ENCODE assay signal across 12 cellular contexts in the genomic region with DNA sequence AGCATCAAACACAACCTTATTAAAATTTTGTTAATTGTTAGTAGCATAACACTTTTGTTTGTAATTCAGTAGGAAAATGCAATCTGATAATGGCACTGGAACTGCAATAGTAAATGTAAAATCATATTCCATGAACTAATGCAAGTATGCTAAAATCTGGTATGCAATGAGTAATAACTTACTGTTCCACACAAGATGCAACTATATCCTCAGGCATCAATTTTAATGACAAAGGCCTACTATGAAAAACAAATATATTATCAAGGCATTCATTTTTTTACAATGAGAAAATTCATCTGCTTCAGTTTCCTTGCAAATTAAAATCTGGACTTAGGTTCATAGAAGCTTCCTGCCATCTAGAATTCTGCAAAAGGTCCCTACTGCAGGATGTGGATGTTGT. TPM values are rescaled to one million over a fixed set of nuclear protein-coding genes. Genes with fewer than 3 reads are reported as not detected.
DNase-seq lines count a peak whose midpoint lies in the region; ATAC-seq and TF ChIP-seq lines count a peak whose summit lies in the region.
"Had no signal": no experiment of that assay in that cellular context is flagged by ENCODE, and none has a peak within 500 bp of the region (broad histone marks: within the 10 kb centered on the region; RNA-seq: fewer than 3 reads in every experiment).

No MANE protein-coding gene starts in this region.

- no peaks in the 10 kb centered on the region for H4K20me1 ChIP-seq in PC-9 (ENCODE audit: insufficient read depth)

- ATAC-seq in HG03442 (IDR thresholded peaks at IDR 0.05; ENCODE audit: unreplicated experiment) (no peak), HG03521 (IDR thresholded peaks at IDR 0.05; ENCODE audit: unreplicated experiment) (no peak)

- H3F3A ChIP-seq in PC-9 (ENCODE audit: insufficient read depth, low read depth) = no peaks in the 10 kb centered on the region

- H3K9me3 ChIP-seq in PC-9 (ENCODE audit: insufficient read depth, low read depth) = no peaks in the 10 kb centered on the region
- H3K9me3 ChIP-seq: esophagus squamous epithelium, SJSA1 had no signal

- H3K4me3 ChIP-seq in PC-9 (no peak overlapping the region), epithelial cell of esophagus (ENCODE audit: low read length) (no peak overlapping the region), rectal smooth muscle tissue (ENCODE audit: low read length) (no peak overlapping the region)

- no peak overlapping the region for H2AFZ ChIP-seq in PC-9

- no peaks in the 10 kb centered on the region for H3K9me2 ChIP-seq in PC-9 (ENCODE audit: insufficient read depth)

- peak; percentile 64 for DNase-seq in ELR (ENCODE audit: low read depth)
- DNase-seq in PC-9 = no peak
- DNase-seq in epithelial cell of esophagus (ENCODE audit: low read depth) = peak; percentile 72
- DNase-seq in NCI-H2081 (lab: John Stamatoyannopoulos, UW) = no peak
- DNase-seq: activated CD4-positive, CD25-positive, alpha-beta regulatory T cell treated with anti-CD3 and anti-CD28 coated beads, Interleukin-2, amount 50 U/mL, for 72 hours; esophagus squamous epithelium; NCI-H1105 treated with DMSO at 0.1 percent for 48 hours; NCI-H526 had no signal

- H3K4me1 ChIP-seq in PC-9 (replicated peaks; ENCODE audit: insufficient read depth) (no peaks in the 10 kb centered on the region; the same call in 1 of the 2 replicates), rectal smooth muscle tissue (ENCODE audit: control insufficient read depth, insufficient read depth, low read length) (peaks cover 19% of the 10 kb centered on the region)

- H3K36me3 ChIP-seq in PC-9 (ENCODE audit: low read depth) = no peaks in the 10 kb centered on the region
- H3K36me3 ChIP-seq in rectal smooth muscle tissue (ENCODE audit: control insufficient read depth, insufficient read depth, low read length) = no peaks in the 10 kb centered on the region
- H3K36me3 ChIP-seq: esophagus squamous epithelium had no signal

- no TSS peak for BruUV-seq in PC-9 (replicated peaks; lab: Mats Ljungman, UMichigan)

- H3K27me3 ChIP-seq in PC-9 (ENCODE audit: insufficient read depth, low read depth) (no peaks in the 10 kb centered on the region; the same call in 1 of the 2 replicates), rectal smooth muscle tissue (ENCODE audit: control insufficient read depth, insufficient read depth, low read length) (no peaks in the 10 kb centered on the region)
- H3K27me3 ChIP-seq: esophagus squamous epithelium, SJSA1 had no signal

- H3K27ac ChIP-seq in PC-9 (no peak overlapping the region), rectal smooth muscle tissue (ENCODE audit: low read depth, low read length) (peak overlapping the region; percentile 94)
- H3K27ac ChIP-seq: SJSA1 had no signal

- POLR2A ChIA-PET in PC-9 (lab: Charles Lee; ENCODE audit: unreplicated experiment) = no interaction called here

- no peaks in the 10 kb centered on the region for H3K79me2 ChIP-seq in PC-9 (ENCODE audit: low read depth)

- H3K4me2 ChIP-seq in PC-9 = 0 out of 2 replicates have a peak overlapping the region, but pooled peaks have one; percentile 90

- CTCF ChIA-PET in PC-9 (lab: Charles Lee) = no interaction called here

- TF ChIP-seq CTCF in PC-9 (conservative IDR thresholded peaks at IDR 0.05) (no peak), epithelial cell of esophagus (IDR thresholded peaks at IDR 0.05; ENCODE audit: insufficient read depth, low read depth, low read length, missing control alignments) (no peak)

- intact Hi-C loops in PC-9 (cut with micrococcal nuclease; ENCODE audit: unreplicated experiment) = no loop called here

- H3K9ac ChIP-seq in rectal smooth muscle tissue (ENCODE audit: low read length) = no peak overlapping the region

RNA-seq across cellular contexts. Expression of gene NSMCE3, which starts 1.4 kb away (rescaled TPM):
- 3.1 and 4.0 TPM in 2 replicates for total RNA-seq in PC-9 (2021)

Comparison
In these comparisons a context has a peak if more than half of its experiments do, and no peak if none do; other contexts are left out.
1. DNase-seq: peak in ELR (single experiment) and epithelial cell of esophagus (single experiment); none in PC-9 (0 of 2) and NCI-H2081 (0 of 2).